ENCODE assay signal across 8 cellular contexts in the genomic region with DNA sequence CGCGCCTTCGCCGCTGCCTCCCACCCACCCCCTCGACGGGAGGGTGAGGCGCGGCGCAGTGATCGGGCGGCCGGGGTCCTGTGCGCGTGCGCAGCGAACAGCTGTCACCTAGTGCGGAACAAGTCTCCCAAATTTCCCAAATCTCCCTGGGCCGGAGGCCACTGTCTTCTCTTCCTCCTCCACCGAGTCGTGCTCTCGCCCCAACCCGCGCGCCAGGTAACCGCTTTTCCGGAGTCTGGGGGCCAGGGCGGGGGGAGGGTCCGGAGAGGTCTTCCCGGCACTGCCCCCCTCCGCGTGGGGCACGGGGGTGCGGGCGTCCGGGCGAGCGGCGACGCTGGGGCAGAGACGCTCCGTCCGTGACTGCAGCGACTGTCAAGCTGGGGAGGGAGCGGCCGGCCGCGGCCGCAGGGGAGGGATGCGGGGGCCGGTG. TPM values are rescaled to one million over a fixed set of nuclear protein-coding genes. Genes with fewer than 3 reads are reported as not detected.
DNase-seq lines count a peak whose midpoint lies in the region; ATAC-seq lines count a peak whose summit lies in the region.

No MANE protein-coding gene starts in this region.

- H3K27me3 Mint-ChIP-seq in activated naive CD8-positive, alpha-beta T cell treated with anti-CD3 and anti-CD28 coated beads, Interleukin-2, amount 10 ng/mL, durations not matched to agents 7 days and 5 days, result no peaks in the 10 kb centered on the region
- no peaks in the 10 kb centered on the region for H3K27me3 Mint-ChIP-seq in stimulated activated naive B cell treated with anti-CD40 and anti-IgM and Interleukin-4, amounts not matched to agents 10 μg/mL and 1 μg/mL and 100 μg/mL, for 72 hours

- H3K27ac ChIP-seq in iPS-18a (ENCODE audit: low read length), result no peak overlapping the region

- H3K4me3 ChIP-seq in iPS-18a (ENCODE audit: low read length), result peak overlapping the region; percentile 89

- peaks cover 23% of the 10 kb centered on the region for H3K4me1 Mint-ChIP-seq in activated naive CD8-positive, alpha-beta T cell treated with anti-CD3 and anti-CD28 coated beads, Interleukin-2, amount 10 ng/mL, durations not matched to agents 7 days and 5 days
- H3K4me1 Mint-ChIP-seq in stimulated activated naive B cell treated with anti-CD40 and anti-IgM and Interleukin-4, amounts not matched to agents 10 μg/mL and 1 μg/mL and 100 μg/mL, for 72 hours, result peaks cover 18 to 44% of the 10 kb centered on the region in 2 donors

- H3K27ac Mint-ChIP-seq in activated naive CD8-positive, alpha-beta T cell treated with anti-CD3 and anti-CD28 coated beads, Interleukin-2, amount 10 ng/mL, durations not matched to agents 7 days and 5 days, result peak overlapping the region; percentile 100
- H3K27ac Mint-ChIP-seq in stimulated activated naive B cell treated with anti-CD40 and anti-IgM and Interleukin-4, amounts not matched to agents 10 μg/mL and 1 μg/mL and 100 μg/mL, for 72 hours, result peak overlapping the region; percentile 100

- no peaks in the 10 kb centered on the region for H3K9me3 ChIP-seq in iPS-18a (ENCODE audit: control insufficient read depth, low read depth, low read length)

- peaks cover 6% of the 10 kb centered on the region for H3K36me3 Mint-ChIP-seq in activated naive CD8-positive, alpha-beta T cell treated with anti-CD3 and anti-CD28 coated beads, Interleukin-2, amount 10 ng/mL, durations not matched to agents 7 days and 5 days
- H3K36me3 Mint-ChIP-seq in stimulated activated naive B cell treated with anti-CD40 and anti-IgM and Interleukin-4, amounts not matched to agents 10 μg/mL and 1 μg/mL and 100 μg/mL, for 72 hours, result peaks cover 7% of the 10 kb centered on the region in 2 donors

- H3K9me3 Mint-ChIP-seq in activated naive CD8-positive, alpha-beta T cell treated with anti-CD3 and anti-CD28 coated beads, Interleukin-2, amount 10 ng/mL, durations not matched to agents 7 days and 5 days, result peaks cover 2% of the 10 kb centered on the region
- peaks cover under 1 to 1% of the 10 kb centered on the region in 2 donors for H3K9me3 Mint-ChIP-seq in stimulated activated naive B cell treated with anti-CD40 and anti-IgM and Interleukin-4, amounts not matched to agents 10 μg/mL and 1 μg/mL and 100 μg/mL, for 72 hours

- peak; percentile 20 for ATAC-seq in GM19035 (IDR thresholded peaks at IDR 0.05; ENCODE audit: unreplicated experiment)
- ATAC-seq in HG03175 (IDR thresholded peaks at IDR 0.05; ENCODE audit: unreplicated experiment), result peak; percentile 16
- peak; percentile 5 for ATAC-seq in activated naive CD8-positive, alpha-beta T cell treated with anti-CD3 and anti-CD28 coated beads, Interleukin-2, amount 10 ng/mL, durations not matched to agents 7 days and 5 days (ENCODE audit: low read depth)
- peak; percentile 33 to 34 for ATAC-seq in stimulated activated naive B cell treated with anti-CD40 and anti-IgM and Interleukin-4, amounts not matched to agents 10 μg/mL and 1 μg/mL and 100 μg/mL, for 72 hours (replicated peaks)

- peak overlapping the region; percentile 86 for H3K9ac ChIP-seq in iPS-18a (ENCODE audit: low read length)

- peak overlapping the region; percentile 93 for H3K4me3 Mint-ChIP-seq in activated naive CD8-positive, alpha-beta T cell treated with anti-CD3 and anti-CD28 coated beads, Interleukin-2, amount 10 ng/mL, durations not matched to agents 7 days and 5 days
- H3K4me3 Mint-ChIP-seq in stimulated activated naive B cell treated with anti-CD40 and anti-IgM and Interleukin-4, amounts not matched to agents 10 μg/mL and 1 μg/mL and 100 μg/mL, for 72 hours, result peak overlapping the region; percentile 91 to 98

- peaks cover 5% of the 10 kb centered on the region for H3K4me1 ChIP-seq in iPS-18a (ENCODE audit: control insufficient read depth, low read depth, low read length)

- POLR2A ChIA-PET in activated naive CD8-positive, alpha-beta T cell treated with anti-CD3 and anti-CD28 coated beads, Interleukin-2, amount 10 ng/mL, durations not matched to agents 7 days and 5 days (lab: Charles Lee), result interaction anchor here (0.6 to 4.3 kb wide), 20 partner anchors 7 to 690 kb away, joined by 3 to 67 read pairs (median 8); partner anchors contain the start of gene UHRF2

- H3K27me3 ChIP-seq in iPS-18a (ENCODE audit: control insufficient read depth, insufficient read depth, low read length), result peaks cover 3% of the 10 kb centered on the region

- H3K36me3 ChIP-seq in iPS-18a (ENCODE audit: control insufficient read depth, low read depth, low read length), result no peaks in the 10 kb centered on the region

- DNase-seq in AG08396 (ENCODE audit: low spot score) (peak; percentile 99), retina (no peak)
- DNase-seq in activated naive CD8-positive, alpha-beta T cell treated with anti-CD3 and anti-CD28 coated beads, Interleukin-2, amount 10 ng/mL, durations not matched to agents 7 days and 5 days, result no peak
- no peak for DNase-seq in stimulated activated naive B cell treated with anti-CD40 and anti-IgM and Interleukin-4, amounts not matched to agents 10 μg/mL and 1 μg/mL and 100 μg/mL, for 72 hours
- DNase-seq in stimulated activated naive CD4-positive, alpha-beta T cell (lab: John Stamatoyannopoulos, UW), result no peak

RNA-seq across cellular contexts. Expression of gene KDM4C, which starts 0.2 kb away (rescaled TPM):
- total RNA-seq in activated naive CD8-positive, alpha-beta T cell treated with anti-CD3 and anti-CD28 coated beads, Interleukin-2, amount 10 ng/mL, durations not matched to agents 7 days and 5 days, result 10 to 100 TPM; 75.2 to 77.1 TPM
